Comparison of ENCODE assay signal across 2 cellular contexts in genomic region chr16:80940069-80940856, GRCh38.
A peak's percentile ranks its signal among the peaks of the same experiment; 100 is the strongest.
TF ChIP-seq lines count a peak whose summit lies in the region.

No MANE protein-coding gene starts in this region.

TF ChIP-seq in IMR-90, 13 proteins besides CTCF, POLR2A, EP300 and RAD21:
- TF ChIP-seq MXI1 (IDR thresholded peaks at IDR 0.05; ENCODE audit: borderline replicate concordance, low read depth, low read length) = no peak

TF ChIP-seq in K562, 482 proteins besides CTCF, POLR2A, EP300 and RAD21:
- TF ChIP-seq SIN3A (IDR thresholded peaks at IDR 0.05; ENCODE audit: borderline replicate concordance in 2 of 2, control insufficient read depth in 1 of 2, low read depth in 2 of 2, low read length in 2 of 2) (no peak), NR4A1 (CRISPR knock-in tag; IDR thresholded peaks at IDR 0.05) (no peak), NR4A1 (tag; IDR thresholded peaks at IDR 0.05) (no peak), ARID3A (IDR thresholded peaks at IDR 0.05; ENCODE audit: borderline replicate concordance, low read depth, low read length) (no peak), ZNF584 (CRISPR knock-in tag; IDR thresholded peaks at IDR 0.05; ENCODE audit: low read depth) (no peak), NELFE (IDR thresholded peaks at IDR 0.05; ENCODE audit: insufficient read depth, insufficient read length) (no peak), ZZZ3 (IDR thresholded peaks at IDR 0.05) (no peak), MEIS2 (IDR thresholded peaks at IDR 0.05; ENCODE audit: partially characterized antibody) (peak; percentile 4), HINFP (tag; conservative IDR thresholded peaks at IDR 0.05; ENCODE audit: low read depth) (peak; percentile 78), MTA1 (IDR thresholded peaks at IDR 0.05; ENCODE audit: borderline replicate concordance) (no peak), ZBED1 (IDR thresholded peaks at IDR 0.05) (no peak), ARID2 (IDR thresholded peaks at IDR 0.05) (no peak), ZNF444 (CRISPR knock-in tag; IDR thresholded peaks at IDR 0.05) (no peak), ZBTB1 (CRISPR knock-in tag; IDR thresholded peaks at IDR 0.05; ENCODE audit: borderline replicate concordance, low read depth) (no peak), ZNF778 (CRISPR knock-in tag; IDR thresholded peaks at IDR 0.05) (no peak)
TF ChIP-seq in K562: peak in this region for 2.
